ENCODE assay signal across 10 cellular contexts in the genomic region with DNA sequence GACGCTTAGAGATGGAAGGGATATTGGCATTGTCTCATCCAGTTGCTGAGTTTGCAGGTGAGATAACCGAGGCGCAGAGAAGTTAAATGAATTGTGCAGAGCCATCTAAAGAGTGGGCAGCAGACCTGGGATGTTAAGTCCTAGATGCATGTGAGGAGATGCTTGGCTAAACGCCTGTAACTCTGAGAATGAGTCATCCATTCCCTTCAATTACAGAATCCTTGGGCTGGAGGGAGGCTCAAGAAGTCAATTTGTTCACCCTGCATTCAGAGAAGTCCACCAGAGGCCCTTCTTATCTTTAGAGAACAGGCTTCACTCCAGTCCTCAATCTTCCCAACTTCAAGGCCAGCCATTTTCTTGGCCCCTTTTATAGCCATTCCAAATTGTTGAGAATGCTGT. TPM values are rescaled to one million over a fixed set of nuclear protein-coding genes. Genes with fewer than 3 reads are reported as not detected.
DNase-seq lines count a peak whose midpoint lies in the region; ATAC-seq, FAIRE-seq and TF ChIP-seq lines count a peak whose summit lies in the region.
"Had no signal": no experiment of that assay in that cellular context is flagged by ENCODE, and none has a peak within 500 bp of the region (broad histone marks: within the 10 kb centered on the region; RNA-seq: fewer than 3 reads in every experiment).

No MANE protein-coding gene starts in this region.

- ATAC-seq in heart left ventricle, result no peak
- no peak for ATAC-seq in left ventricle myocardium superior
- ATAC-seq in HG03439 (IDR thresholded peaks at IDR 0.05; ENCODE audit: unreplicated experiment), result no peak

- H3K4me3 ChIP-seq in heart left ventricle (peak overlapping the region in 5 of 12 donors; percentile 66 to 78 (median 75)), ascending aorta (peak overlapping the region; percentile 55 to 77), hepatocyte (no peak overlapping the region)

- H3K9me3 ChIP-seq in heart left ventricle, result no peaks in the 10 kb centered on the region
- H3K9me3 ChIP-seq in ascending aorta, result no peaks in the 10 kb centered on the region
- no peaks in the 10 kb centered on the region for H3K9me3 ChIP-seq in hepatocyte (ENCODE audit: low read depth)

- H3K9me2 ChIP-seq in hepatocyte (replicated peaks; ENCODE audit: insufficient read depth), result no peaks in the 10 kb centered on the region

- TF ChIP-seq POLR2A in heart left ventricle (IDR thresholded peaks at IDR 0.05), result no peak

- intact Hi-C loops in heart left ventricle (cut with DNase I) (loop anchor here in 3 of 10 donors (5.0 to 10.0 kb wide), 3 partner anchors 37 to 99 kb away; no protein-coding TSS in a partner anchor), left ventricle myocardium superior (cut with micrococcal nuclease) (no loop called here), ascending aorta (cut with DNase I) (no loop called here)

- no peaks in the 10 kb centered on the region for H4K20me1 ChIP-seq in hepatocyte (ENCODE audit: insufficient read depth, poor library complexity, severe bottlenecking)

- peak overlapping the region; percentile 98 for H3K4me2 ChIP-seq in hepatocyte

- H3K79me2 ChIP-seq in hepatocyte, result peaks cover 8% of the 10 kb centered on the region

- no peaks in the 10 kb centered on the region for H3K27me3 ChIP-seq in heart left ventricle
- H3K27me3 ChIP-seq in ascending aorta, result no peaks in the 10 kb centered on the region
- H3K27me3 ChIP-seq in hepatocyte, result no peaks in the 10 kb centered on the region

- DNase-seq in heart left ventricle, result no peak
- no peak for DNase-seq in left ventricle myocardium superior
- peak in 1 of 2 donors; percentile 79 for DNase-seq in ascending aorta (ENCODE audit: low spot score in 2 of 2)
- DNase-seq in hepatocyte (ENCODE audit: low spot score), result no peak
- peak; percentile 62 for DNase-seq in urothelium cell line (ENCODE audit: low spot score)
- no peak for DNase-seq in central memory CD4-positive, alpha-beta T cell
- no peak for DNase-seq in NCI-H1694 treated with DMSO at 0.1 percent for 48 hours (lab: John Stamatoyannopoulos, UW)
- DNase-seq: GOT3, NCI-H146 had no signal

- 51 to 63% (median 56%) methylated on average over 4 of the region's 4 CpGs for WGBS in heart left ventricle, 4 donors
- whole genome bisulfite sequencing in hepatocyte (ENCODE audit: low lambda C conversion rate, missing lambda C conversion rate), result 80% methylated on average over 4 of the region's 4 CpGs

- no peak overlapping the region for H2AFZ ChIP-seq in hepatocyte

- H3K36me3 ChIP-seq in heart left ventricle (no peaks in the 10 kb centered on the region), ascending aorta (no peaks in the 10 kb centered on the region), hepatocyte (replicated peaks; ENCODE audit: insufficient read depth, low read depth) (no peaks in the 10 kb centered on the region)

- H3K27ac ChIP-seq in heart left ventricle, result peak overlapping the region in 9 of 12 donors; percentile 14 to 95 (median 60)
- H3K27ac ChIP-seq in ascending aorta, result peak overlapping the region; percentile 95 to 99
- H3K27ac ChIP-seq in hepatocyte, result no peak overlapping the region

- FAIRE-seq in urothelium cell line (lab: Jason Lieb, UNC), result no peak

- peaks cover 8 to 83% (median 57%) of the 10 kb centered on the region in 12 donors for H3K4me1 ChIP-seq in heart left ventricle
- peaks cover 26 to 51% of the 10 kb centered on the region in 2 donors for H3K4me1 ChIP-seq in ascending aorta
- peaks cover 6% of the 10 kb centered on the region for H3K4me1 ChIP-seq in hepatocyte (ENCODE audit: insufficient read depth)

- TF ChIP-seq CTCF in heart left ventricle (IDR thresholded peaks at IDR 0.05), result no peak
- no peak for TF ChIP-seq CTCF in ascending aorta (IDR thresholded peaks at IDR 0.05)
- no peak for TF ChIP-seq CTCF in hepatocyte (IDR thresholded peaks at IDR 0.05; ENCODE audit: poor library complexity)

RNA-seq across cellular contexts. Expression of a gene that starts 1.6 kb away (rescaled TPM):
- total RNA-seq in heart left ventricle (10 to 100 TPM; 17.2 to 31.9 (median 25.5) TPM), left ventricle myocardium superior (32.4 TPM), ascending aorta (22.5 TPM), hepatocyte (6.0 and 6.2 TPM in 2 replicates)
- polyA plus RNA-seq in heart left ventricle (10 to 100 TPM in 1 of 2 donors, 1 to 10 TPM in 1; 8.9 to 10.2 TPM), hepatocyte (4.5 and 7.3 TPM in 2 replicates)

RNA-seq across cellular contexts. Expression of a gene that starts 18.2 kb away (rescaled TPM):
- total RNA-seq in heart left ventricle (under 1 TPM; 0.08 to 0.44 (median 0.19) TPM), left ventricle myocardium superior (0.42 TPM), ascending aorta (not detected), hepatocyte (0.33 and 0.56 TPM in 2 replicates)
- polyA plus RNA-seq in heart left ventricle (under 1 TPM; 0.04 to 0.07 TPM), hepatocyte (0.06 and 0.36 TPM in 2 replicates)
